ENCODE assay signal across 9 cellular contexts in genomic region chr4:76803522-76803921, GRCh38.
DNase-seq lines count a peak whose midpoint lies in the region; ATAC-seq, FAIRE-seq and TF ChIP-seq lines count a peak whose summit lies in the region.
"Had no signal": no experiment of that assay in that cellular context is flagged by ENCODE, and none has a peak within 500 bp of the region (broad histone marks: within the 10 kb centered on the region; RNA-seq: fewer than 3 reads in every experiment).

No MANE protein-coding gene starts in this region.

- BruUV-seq in PC-3 (replicated peaks; lab: Mats Ljungman, UMichigan) = no TSS peak

- DNase-seq in HCEC 1CT (peak; percentile 21), PC-3 (peak; percentile 92), epithelial cell of esophagus (ENCODE audit: low read depth) (peak; percentile 97), renal cortical epithelial cell (ENCODE audit: low read depth) (peak; percentile 82), NOMO-1 (lab: John Stamatoyannopoulos, UW; ENCODE audit: unreplicated experiment in 2 of 2) (no peak), D721Med (ENCODE audit: insufficient read length, low spot score) (no peak)
- DNase-seq: T-helper 17 cell had no signal

- no peak for FAIRE-seq in D721Med (lab: Jason Lieb, UNC)

- no peaks in the 10 kb centered on the region for H3K79me2 ChIP-seq in PC-3 (ENCODE audit: low read length)

- H3K4me1 ChIP-seq in PC-3 (ENCODE audit: insufficient read depth, low read length) = peaks cover 18% of the 10 kb centered on the region

- H4K20me1 ChIP-seq in PC-3 (ENCODE audit: low read length) = no peaks in the 10 kb centered on the region

- peak overlapping the region; percentile 51 for H3K27ac ChIP-seq in PC-3 (ENCODE audit: low read length)

- no peaks in the 10 kb centered on the region for H3K36me3 ChIP-seq in PC-3 (ENCODE audit: low read depth, low read length)

- no peaks in the 10 kb centered on the region for H3F3A ChIP-seq in PC-3 (ENCODE audit: low read length, unreplicated experiment)

- no peak overlapping the region for H2AFZ ChIP-seq in PC-3 (ENCODE audit: low read length)

- no peak for TF ChIP-seq CTCF in PC-3 (conservative IDR thresholded peaks at IDR 0.05; ENCODE audit: low read depth, low read length)
- no peak for TF ChIP-seq CTCF in epithelial cell of esophagus (IDR thresholded peaks at IDR 0.05; ENCODE audit: insufficient read depth, low read depth, low read length, missing control alignments)
- no peak for TF ChIP-seq CTCF in D721Med (IDR thresholded peaks at IDR 0.05; ENCODE audit: insufficient read depth, missing control alignments)

- H3K9ac ChIP-seq in PC-3 (ENCODE audit: low read length) = no peak overlapping the region

- ATAC-seq in PC-3 = peak; percentile 98
- ATAC-seq in HG02840 (IDR thresholded peaks at IDR 0.05; ENCODE audit: low FRiP score, unreplicated experiment) = no peak
- no peak for ATAC-seq in GM21723 (IDR thresholded peaks at IDR 0.05; ENCODE audit: unreplicated experiment)
- ATAC-seq: T-helper 17 cell had no signal

- H3K9me2 ChIP-seq in PC-3 (replicated peaks; ENCODE audit: low read length) = no peaks in the 10 kb centered on the region

- intact Hi-C loops in PC-3 (cut with micrococcal nuclease) = no loop called here

- POLR2A ChIA-PET in PC-3 (lab: Charles Lee; ENCODE audit: unreplicated experiment) = no interaction called here

- no peaks in the 10 kb centered on the region for H3K27me3 ChIP-seq in PC-3 (ENCODE audit: low read length)

- CTCF ChIA-PET in PC-3 (lab: Charles Lee) = interaction anchor here (0.6 to 1.0 kb wide), 2 partner anchors 45 to 115 kb away, joined by 3 to 5 read pairs; no protein-coding TSS in a partner anchor

- peak overlapping the region; percentile 28 for H3K4me2 ChIP-seq in PC-3 (ENCODE audit: low read length)

- H3K9me3 ChIP-seq in PC-3 (ENCODE audit: low read length) = no peaks in the 10 kb centered on the region

- no peak overlapping the region for H3K4me3 ChIP-seq in PC-3 (ENCODE audit: low read length)
- H3K4me3 ChIP-seq in epithelial cell of esophagus (ENCODE audit: low read length) = no peak overlapping the region

Comparison
In these comparisons a context has a peak if more than half of its experiments do, and no peak if none do; other contexts are left out.
1. DNase-seq: peak in HCEC 1CT (single experiment), PC-3 (single experiment), epithelial cell of esophagus (single experiment) and renal cortical epithelial cell (single experiment); none in NOMO-1 (0 of 2) and D721Med (single experiment).